ENCODE assay signal across 10 cellular contexts in the genomic region with DNA sequence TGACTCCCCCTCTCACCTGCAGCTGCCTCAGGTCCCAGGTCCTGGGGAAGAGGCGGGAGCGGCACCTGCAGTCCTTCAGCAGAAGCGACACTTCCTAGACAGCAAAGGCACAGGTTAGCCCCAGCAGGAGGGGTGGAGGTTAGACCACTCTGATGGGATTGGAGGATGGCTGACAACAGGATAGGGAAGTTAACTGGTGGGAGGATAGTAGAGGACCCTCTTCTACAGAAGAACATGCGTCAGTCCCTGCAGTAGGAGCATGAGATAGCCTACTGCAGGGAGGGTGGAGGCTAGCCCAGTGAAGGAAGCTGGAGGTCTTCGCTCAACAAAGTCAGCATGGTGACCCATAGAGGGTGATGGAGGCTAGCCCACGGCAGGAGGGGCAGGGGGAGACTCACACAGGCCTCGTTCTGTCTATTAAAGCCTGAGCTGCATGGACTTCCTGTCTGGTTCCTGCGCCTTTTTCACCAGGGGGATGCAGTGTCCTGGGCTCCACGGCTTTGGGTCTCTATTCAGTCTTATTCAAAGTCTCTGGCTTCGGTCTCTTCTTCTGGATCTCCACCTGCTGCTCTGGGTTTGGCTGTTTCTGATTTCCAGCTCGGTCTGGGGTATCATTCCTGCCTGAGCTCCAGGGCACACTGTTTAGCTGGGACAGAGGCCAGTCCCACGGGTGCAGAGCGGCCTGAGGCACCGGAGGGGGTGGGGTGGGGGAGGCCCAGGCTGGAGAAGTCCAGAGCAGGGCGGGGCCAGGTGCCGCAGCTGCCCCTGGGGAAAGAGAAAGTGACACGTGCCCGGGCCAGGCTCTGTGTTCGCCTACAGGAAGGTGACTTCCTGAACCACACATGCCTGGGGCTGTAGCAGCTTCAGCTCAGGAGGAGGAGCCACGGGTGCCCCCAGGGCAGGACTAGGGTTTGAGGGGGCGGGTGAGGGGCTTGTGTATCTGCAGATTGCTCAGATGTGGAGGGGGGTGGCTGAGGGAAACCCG. TPM values are rescaled to one million over a fixed set of nuclear protein-coding genes. Genes with fewer than 3 reads are reported as not detected.
DNase-seq lines count a peak whose midpoint lies in the region; ATAC-seq and TF ChIP-seq lines count a peak whose summit lies in the region.
"Had no signal": no experiment of that assay in that cellular context is flagged by ENCODE, and none has a peak within 500 bp of the region (broad histone marks: within the 10 kb centered on the region; RNA-seq: fewer than 3 reads in every experiment).

No MANE protein-coding gene starts in this region.

- no peak overlapping the region for H3K4me3 ChIP-seq in GM06990 (replicated peaks; ENCODE audit: low read depth, low read length)
- no peak overlapping the region for H3K4me3 ChIP-seq in esophagus muscularis mucosa
- H3K4me3 ChIP-seq: heart left ventricle had no signal

- peaks cover 8% of the 10 kb centered on the region for H3K4me1 Mint-ChIP-seq in T-helper 1 cell treated with Interleukin-12 subunit alpha and Interleukin-12 subunit beta and Interleukin-4 antibody, amounts not matched to agents 30 μg/mL and 1 μg/mL, for 36 hours (ENCODE audit: low read depth)
- peaks cover 4% of the 10 kb centered on the region for H3K4me1 Mint-ChIP-seq in chondrocyte (ENCODE audit: low read depth)

- 42% methylated on average over 20 of the region's 22 CpGs for WGBS in esophagus muscularis mucosa

- H3K27ac ChIP-seq in esophagus muscularis mucosa (replicated peaks in 1 of 4): no peak overlapping the region
- H3K27ac ChIP-seq: heart left ventricle had no signal

- no peaks in the 10 kb centered on the region for H3K9me3 Mint-ChIP-seq in T-helper 1 cell treated with Interleukin-12 subunit alpha and Interleukin-12 subunit beta and Interleukin-4 antibody, amounts not matched to agents 30 μg/mL and 1 μg/mL, for 36 hours
- no peaks in the 10 kb centered on the region for H3K9me3 Mint-ChIP-seq in chondrocyte (ENCODE audit: low read depth)

- TF ChIP-seq CTCF in GM06990 (IDR thresholded peaks at IDR 0.05; ENCODE audit: insufficient read depth, low read length, poor library complexity, severe bottlenecking) (no peak), chondrocyte (IDR thresholded peaks at IDR 0.05) (no peak), esophagus muscularis mucosa (IDR thresholded peaks at IDR 0.05) (no peak)

- H3K4me1 ChIP-seq in esophagus muscularis mucosa: peaks cover 0 to 3% (median 0%) of the 10 kb centered on the region in 4 donors

- DNase-seq in GM06990 (ENCODE audit: extremely low read depth, insufficient read length): peak; percentile 74
- peak; percentile 68 for DNase-seq in chondrocyte (ENCODE audit: low spot score)
- peak; percentile 11 to 54 (median 18) for DNase-seq in stimulated activated CD4-positive, alpha-beta T cell treated with anti-CD3 and anti-CD28 coated beads, TNF-alpha, amount 100 ng/mL, for 24 hours (ENCODE audit: low read depth in 3 of 3)
- no peak for DNase-seq in hepatic stellate cell (ENCODE audit: low spot score)
- DNase-seq in esophagus muscularis mucosa (ENCODE audit: extremely low spot score): no peak
- no peak for DNase-seq in T1000 (lab: John Stamatoyannopoulos, UW)
- DNase-seq: heart left ventricle had no signal

- peak overlapping the region; percentile 16 for H3K4me3 Mint-ChIP-seq in T-helper 1 cell treated with Interleukin-12 subunit alpha and Interleukin-12 subunit beta and Interleukin-4 antibody, amounts not matched to agents 30 μg/mL and 1 μg/mL, for 36 hours
- no peak overlapping the region for H3K4me3 Mint-ChIP-seq in chondrocyte (ENCODE audit: unreplicated experiment)

- no peaks in the 10 kb centered on the region for H3K9me3 ChIP-seq in esophagus muscularis mucosa
- H3K9me3 ChIP-seq: heart left ventricle had no signal

- TF ChIP-seq POLR2A in esophagus muscularis mucosa (IDR thresholded peaks at IDR 0.05; ENCODE audit: low read depth): no peak

- peak; percentile 66 for ATAC-seq in HG02759 (IDR thresholded peaks at IDR 0.05; ENCODE audit: unreplicated experiment)

- H3K36me3 ChIP-seq in GM06990 (ENCODE audit: control insufficient read depth, insufficient read depth, low read length) (no peaks in the 10 kb centered on the region), esophagus muscularis mucosa (no peaks in the 10 kb centered on the region)
- H3K36me3 ChIP-seq: heart left ventricle had no signal

- intact Hi-C loops in esophagus muscularis mucosa (cut with DNase I): no loop called here

- no peak overlapping the region for H3K27ac Mint-ChIP-seq in T-helper 1 cell treated with Interleukin-12 subunit alpha and Interleukin-12 subunit beta and Interleukin-4 antibody, amounts not matched to agents 30 μg/mL and 1 μg/mL, for 36 hours
- H3K27ac Mint-ChIP-seq in chondrocyte (ENCODE audit: unreplicated experiment): no peak overlapping the region

- no peak for TF ChIP-seq EP300 in esophagus muscularis mucosa (IDR thresholded peaks at IDR 0.05)

- H3K27me3 ChIP-seq in GM06990 (replicated peaks; ENCODE audit: control insufficient read depth, insufficient read depth, low read length) (no peaks in the 10 kb centered on the region), esophagus muscularis mucosa (peaks cover 0 to 63% (median 0%) of the 10 kb centered on the region in 4 donors)

- no peaks in the 10 kb centered on the region for H3K36me3 Mint-ChIP-seq in T-helper 1 cell treated with Interleukin-12 subunit alpha and Interleukin-12 subunit beta and Interleukin-4 antibody, amounts not matched to agents 30 μg/mL and 1 μg/mL, for 36 hours (ENCODE audit: low read depth)
- H3K36me3 Mint-ChIP-seq in chondrocyte (ENCODE audit: low read depth): no peaks in the 10 kb centered on the region

- H3K27me3 Mint-ChIP-seq in T-helper 1 cell treated with Interleukin-12 subunit alpha and Interleukin-12 subunit beta and Interleukin-4 antibody, amounts not matched to agents 30 μg/mL and 1 μg/mL, for 36 hours (ENCODE audit: low read depth): peaks cover 10% of the 10 kb centered on the region
- H3K27me3 Mint-ChIP-seq in chondrocyte (ENCODE audit: low read depth): peaks cover 40% of the 10 kb centered on the region

RNA-seq across cellular contexts. Expression of a gene that starts 7.3 kb away (rescaled TPM):
- not detected in 3 replicates for total RNA-seq in chondrocyte
- total RNA-seq in esophagus muscularis mucosa: not detected
- total RNA-seq: heart left ventricle, NCI-H460 had no signal

RNA-seq across cellular contexts. Expression of a gene that starts 11.2 kb away (rescaled TPM):
- total RNA-seq in chondrocyte (not detected in 3 replicates), esophagus muscularis mucosa (not detected)
- total RNA-seq: heart left ventricle, NCI-H460 had no signal

RNA-seq across cellular contexts. Expression of a gene that starts 30.7 kb away (rescaled TPM):
- total RNA-seq in chondrocyte: not detected in 3 replicates
- total RNA-seq in esophagus muscularis mucosa: not detected
- total RNA-seq: heart left ventricle, NCI-H460 had no signal

RNA-seq across cellular contexts. Expression of a gene that starts 33.4 kb away (rescaled TPM):
- total RNA-seq in chondrocyte: not detected in 3 replicates
- total RNA-seq in esophagus muscularis mucosa: not detected
- total RNA-seq: NCI-H460 had no signal

RNA-seq across cellular contexts. Expression of a gene that starts 40.7 kb away (rescaled TPM):
- total RNA-seq in chondrocyte: not detected in 3 replicates
- total RNA-seq in esophagus muscularis mucosa: under 1 TPM in 3 of 4 donors, not detected in 1; 0.17 to 0.42 (median 0.39) TPM

Comparison
In these comparisons a context has a peak if more than half of its experiments do, and no peak if none do; other contexts are left out.
1. DNase-seq: peak in GM06990 (single experiment), chondrocyte (single experiment) and stimulated activated CD4-positive, alpha-beta T cell treated with anti-CD3 and anti-CD28 coated beads, TNF-alpha, amount 100 ng/mL, for 24 hours (3 of 3); none in hepatic stellate cell (single experiment), esophagus muscularis mucosa (single experiment) and T1000 (single experiment).